In the genomic region with DNA sequence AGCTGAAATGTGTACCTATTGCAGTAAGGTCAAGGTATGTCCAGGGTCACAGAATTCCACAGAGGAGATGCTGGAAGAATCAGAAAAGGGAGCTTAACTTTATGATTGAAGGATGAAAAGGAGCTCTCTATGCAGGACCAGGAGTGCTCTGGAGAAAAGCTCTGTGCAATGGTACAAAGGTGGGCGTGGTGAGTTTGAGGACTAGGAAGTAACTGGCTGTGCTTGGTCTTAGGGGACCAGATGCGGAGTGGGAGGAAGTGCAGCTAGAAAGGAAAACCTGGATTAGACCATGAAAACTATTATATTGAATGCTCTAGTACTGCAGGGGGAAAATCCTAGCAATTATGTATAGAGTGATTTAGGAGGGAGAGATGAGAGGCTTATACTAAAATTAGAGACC, we compare ENCODE assay signal across 23 cellular contexts. TPM values are rescaled to one million over a fixed set of nuclear protein-coding genes. Genes with fewer than 3 reads are reported as not detected.
DNase-seq lines count a peak whose midpoint lies in the region; ATAC-seq, FAIRE-seq and TF ChIP-seq lines count a peak whose summit lies in the region.
"Had no signal": no experiment of that assay in that cellular context is flagged by ENCODE, and none has a peak within 500 bp of the region (broad histone marks: within the 10 kb centered on the region; RNA-seq: fewer than 3 reads in every experiment).

No MANE protein-coding gene starts in this region.

- H3K9me3 ChIP-seq in mammary epithelial cell (replicated peaks; ENCODE audit: insufficient read depth, low read length) (no peaks in the 10 kb centered on the region), HEK293 (ENCODE audit: control insufficient read depth, insufficient read depth, low read depth, low read length) (no peaks in the 10 kb centered on the region)
- H3K9me3 ChIP-seq: adrenal gland, breast epithelium, SJCRH30, tibial artery had no signal

- H2AFZ ChIP-seq in mammary epithelial cell (ENCODE audit: low read depth, low read length): no peak overlapping the region

- H3K27me3 ChIP-seq in mammary epithelial cell (ENCODE audit: insufficient read depth, low read length): no peaks in the 10 kb centered on the region
- H3K27me3 ChIP-seq: adrenal gland, breast epithelium, SJCRH30, tibial artery had no signal

- intact Hi-C loops in MCF 10A (cut with micrococcal nuclease) (no loop called here), mammary epithelial cell (cut with micrococcal nuclease) (no loop called here)

- BruUV-seq in MCF 10A (replicated peaks; lab: Mats Ljungman, UMichigan): no TSS peak
- BruUV-seq in mammary epithelial cell (replicated peaks; lab: Mats Ljungman, UMichigan): no TSS peak

- no peak for ATAC-seq in central memory CD8-positive, alpha-beta T cell (replicated peaks; ENCODE audit: extremely low read depth, poor library complexity, severe bottlenecking)
- no peak for ATAC-seq in HG03378 (IDR thresholded peaks at IDR 0.05; ENCODE audit: unreplicated experiment)
- ATAC-seq: PC-3 had no signal

- H3K36me3 Mint-ChIP-seq in MCF 10A (ENCODE audit: insufficient read depth, unreplicated experiment): no peaks in the 10 kb centered on the region
- peaks cover 13% of the 10 kb centered on the region for H3K36me3 Mint-ChIP-seq in central memory CD8-positive, alpha-beta T cell (ENCODE audit: insufficient read depth)
- H3K36me3 Mint-ChIP-seq in osteocyte (ENCODE audit: unreplicated experiment): peaks cover 1% of the 10 kb centered on the region

- H3K27ac Mint-ChIP-seq in MCF 10A (ENCODE audit: low read depth, unreplicated experiment) (peak overlapping the region; percentile 32), osteocyte (ENCODE audit: unreplicated experiment) (peak overlapping the region; percentile 70)
- H3K27ac Mint-ChIP-seq in central memory CD8-positive, alpha-beta T cell (ENCODE audit: low read depth): peak overlapping the region; percentile 4
- H3K27ac Mint-ChIP-seq: T-helper 1 cell treated with Interleukin-12 subunit alpha and Interleukin-12 subunit beta and Interleukin-4 antibody, amounts not matched to agents 30 μg/mL and 1 μg/mL, for 36 hours had no signal

- H4K20me1 ChIP-seq in mammary epithelial cell (ENCODE audit: insufficient read depth, low read length): no peaks in the 10 kb centered on the region

- no peak for DNase-seq in MCF 10A (ENCODE audit: unreplicated experiment)
- DNase-seq in mammary epithelial cell: no peak
- no peak for DNase-seq in central memory CD8-positive, alpha-beta T cell (ENCODE audit: low spot score in 2 of 2)
- DNase-seq in osteocyte (ENCODE audit: extremely low spot score, unreplicated experiment): no peak
- no peak for DNase-seq in NCI-H1694 treated with DMSO at 0.1 percent for 48 hours (lab: John Stamatoyannopoulos, UW)
- no peak for DNase-seq in HTR-8/SVneo (ENCODE audit: insufficient read length, low spot score)
- DNase-seq: activated CD4-positive, alpha-beta T cell treated with anti-CD3 and anti-CD28 coated beads, Interleukin-2, amount 50 U/mL, for 1 hour; adrenal gland; CD8-positive, alpha-beta memory T cell; DND-41; NCI-H1105; NCI-H748 treated with DMSO at 0.1 percent for 48 hours; PC-3; right cardiac atrium; stimulated activated naive CD4-positive, alpha-beta T cell treated with Interleukin-2 at 50 U/mL for 16 hours; tibial artery had no signal

- H3K4me1 Mint-ChIP-seq in MCF 10A (ENCODE audit: insufficient read depth, unreplicated experiment) (peaks cover 13% of the 10 kb centered on the region), osteocyte (ENCODE audit: unreplicated experiment) (peaks cover 38% of the 10 kb centered on the region)
- peaks cover 9% of the 10 kb centered on the region for H3K4me1 Mint-ChIP-seq in central memory CD8-positive, alpha-beta T cell

- H3K36me3 ChIP-seq in mammary epithelial cell (ENCODE audit: insufficient read depth, low read length) (no peaks in the 10 kb centered on the region), HEK293 (ENCODE audit: control insufficient read depth in 2 of 2, insufficient read depth in 1 of 2, low read length in 2 of 2) (no peaks in the 10 kb centered on the region)
- H3K36me3 ChIP-seq: adrenal gland, breast epithelium, SJCRH30, tibial artery had no signal

- H3K4me3 Mint-ChIP-seq in MCF 10A (ENCODE audit: unreplicated experiment) (no peak overlapping the region), osteocyte (ENCODE audit: unreplicated experiment) (peak overlapping the region; percentile 5)
- no peak overlapping the region for H3K4me3 Mint-ChIP-seq in central memory CD8-positive, alpha-beta T cell
- H3K4me3 Mint-ChIP-seq: T-helper 1 cell treated with Interleukin-12 subunit alpha and Interleukin-12 subunit beta and Interleukin-4 antibody, amounts not matched to agents 30 μg/mL and 1 μg/mL, for 36 hours had no signal

- POLR2A ChIA-PET in MCF 10A (lab: Yijun Ruan, JAX) (interaction anchor here (0.9 to 1.4 kb wide), 7 partner anchors 10 to 271 kb away, joined by 3 to 6 read pairs (median 4); partner anchors contain the start of gene BTG1), HEK293 (lab: Yijun Ruan, JAX) (interaction anchor here (1.2 kb wide), 1 partner anchor 44 kb away, joined by 3 read pairs; no protein-coding TSS in a partner anchor)

- 100% methylated on average over 2 of the region's 2 CpGs for WGBS in mammary epithelial cell (ENCODE audit: low coverage, missing lambda C conversion rate)

- no peak for FAIRE-seq in HTR-8/SVneo (lab: Jason Lieb, UNC)
- FAIRE-seq: endometrium had no signal

- H3K9ac ChIP-seq in mammary epithelial cell (ENCODE audit: insufficient read depth, low read length): no peak overlapping the region
- H3K9ac ChIP-seq: KMS-11 had no signal

- in situ Hi-C loops in mammary epithelial cell (cut with MboI; ENCODE audit: low sequenced_read_pairs in 2 of 2): no loop called here

- no peak overlapping the region for H3K4me2 ChIP-seq in mammary epithelial cell (ENCODE audit: insufficient read depth, low read depth, low read length)
- H3K4me2 ChIP-seq: KMS-11 had no signal

- CTCF ChIA-PET in MCF 10A (lab: Yijun Ruan, JAX) (interaction anchor here (0.6 to 0.9 kb wide), 3 partner anchors 30 to 911 kb away, joined by 3 to 4 read pairs (median 3); no protein-coding TSS in a partner anchor), mammary epithelial cell (lab: Charles Lee; ENCODE audit: low non-redundant PET) (interaction anchor here (1.1 kb wide), 1 partner anchor 44 kb away, joined by 3 read pairs; no protein-coding TSS in a partner anchor), HEK293 (lab: Yijun Ruan, JAX) (interaction anchor here (0.6 to 1.3 kb wide), 2 partner anchors 117 to 277 kb away, joined by 4 to 7 read pairs; no protein-coding TSS in a partner anchor)

- no peaks in the 10 kb centered on the region for H3K27me3 Mint-ChIP-seq in MCF 10A (ENCODE audit: insufficient read depth, unreplicated experiment)
- no peaks in the 10 kb centered on the region for H3K27me3 Mint-ChIP-seq in central memory CD8-positive, alpha-beta T cell
- no peaks in the 10 kb centered on the region for H3K27me3 Mint-ChIP-seq in osteocyte (ENCODE audit: unreplicated experiment)
- H3K27me3 Mint-ChIP-seq: CD8-positive, alpha-beta memory T cell had no signal

- TF ChIP-seq CTCF in MCF 10A (IDR thresholded peaks at IDR 0.05; ENCODE audit: unreplicated experiment) (no peak), mammary epithelial cell (conservative IDR thresholded peaks at IDR 0.05 in 1 of 2, IDR thresholded peaks at IDR 0.05 in 1 of 2; ENCODE audit: extremely low read depth in 1 of 2, insufficient read depth in 1 of 2, low read depth in 1 of 2, low read length in 2 of 2) (no peak), HEK293 (tag by site-specific recombination; IDR thresholded peaks at IDR 0.05) (no peak), osteocyte (IDR thresholded peaks at IDR 0.05) (no peak)

- dilution Hi-C loops in mammary epithelial cell (cut with HindIII; ENCODE audit: low sequenced_read_pairs): no loop called here

- H3K4me1 ChIP-seq in mammary epithelial cell (ENCODE audit: insufficient read depth, low read length) (peaks cover under 1% of the 10 kb centered on the region), HEK293 (ENCODE audit: control insufficient read depth, insufficient read depth, low read length) (peaks cover 5% of the 10 kb centered on the region; the same call in 1 of the 2 replicates)
- H3K4me1 ChIP-seq: adrenal gland, breast epithelium, SJCRH30 had no signal

- no peak overlapping the region for H3K27ac ChIP-seq in mammary epithelial cell (ENCODE audit: insufficient read depth, low read depth, low read length)
- H3K27ac ChIP-seq in HEK293 (ENCODE audit: extremely low read depth, low read depth, low read length): no peak overlapping the region
- H3K27ac ChIP-seq: adrenal gland, breast epithelium, KMS-11, SJCRH30, tibial artery had no signal

- H3K9me3 Mint-ChIP-seq in MCF 10A (ENCODE audit: unreplicated experiment): no peaks in the 10 kb centered on the region
- no peaks in the 10 kb centered on the region for H3K9me3 Mint-ChIP-seq in central memory CD8-positive, alpha-beta T cell
- H3K9me3 Mint-ChIP-seq in osteocyte (ENCODE audit: unreplicated experiment): no peaks in the 10 kb centered on the region
- H3K9me3 Mint-ChIP-seq: CD8-positive, alpha-beta memory T cell; T-helper 1 cell treated with Interleukin-12 subunit alpha and Interleukin-12 subunit beta and Interleukin-4 antibody, amounts not matched to agents 30 μg/mL and 1 μg/mL, for 36 hours had no signal

- no peak overlapping the region for H3K4me3 ChIP-seq in mammary epithelial cell (replicated peaks in 1 of 3; ENCODE audit: insufficient read depth in 1 of 3, low read depth in 2 of 3, low read length in 3 of 3)
- no peak overlapping the region for H3K4me3 ChIP-seq in HEK293 (ENCODE audit: low read depth, low read length)
- H3K4me3 ChIP-seq: adrenal gland, breast epithelium, SJCRH30, tibial artery had no signal

- no peaks in the 10 kb centered on the region for H3K79me2 ChIP-seq in mammary epithelial cell (ENCODE audit: insufficient read depth, low read length)

TF ChIP-seq in HEK293, 187 proteins besides CTCF, POLR2A, EP300 and RAD21:
- TF ChIP-seq KLF9 (tag by site-specific recombination; IDR thresholded peaks at IDR 0.05; ENCODE audit: low read depth): peak; percentile 40; the same call in 1 of the 2 replicates
- TF ChIP-seq ZNF792 (tag by site-specific recombination; IDR thresholded peaks at IDR 0.05): no peak
- TF ChIP-seq ZFHX2 (tag by site-specific recombination; conservative IDR thresholded peaks at IDR 0.05): peak; percentile 24

RNA-seq across cellular contexts. Expression of gene BTG1, which starts 56.8 kb away (rescaled TPM):
- total RNA-seq in MCF 10A (2022) (128 and 129 TPM in 2 replicates), mammary epithelial cell (10 to 100 TPM; 26.8 to 68.2 TPM), osteocyte (107 and 121 TPM in 2 replicates)
- 24.8 TPM for polyA plus RNA-seq in mammary epithelial cell
- polyA minus RNA-seq in mammary epithelial cell: 70.4 TPM

Comparison
In these comparisons a context has a peak if more than half of its experiments do, and no peak if none do; other contexts are left out.
1. H3K27ac Mint-ChIP-seq: peak in every context shown above with its lines; median percentile 70 in osteocyte; 32 in MCF 10A; 4 in central memory CD8-positive, alpha-beta T cell.